In the genomic region with DNA sequence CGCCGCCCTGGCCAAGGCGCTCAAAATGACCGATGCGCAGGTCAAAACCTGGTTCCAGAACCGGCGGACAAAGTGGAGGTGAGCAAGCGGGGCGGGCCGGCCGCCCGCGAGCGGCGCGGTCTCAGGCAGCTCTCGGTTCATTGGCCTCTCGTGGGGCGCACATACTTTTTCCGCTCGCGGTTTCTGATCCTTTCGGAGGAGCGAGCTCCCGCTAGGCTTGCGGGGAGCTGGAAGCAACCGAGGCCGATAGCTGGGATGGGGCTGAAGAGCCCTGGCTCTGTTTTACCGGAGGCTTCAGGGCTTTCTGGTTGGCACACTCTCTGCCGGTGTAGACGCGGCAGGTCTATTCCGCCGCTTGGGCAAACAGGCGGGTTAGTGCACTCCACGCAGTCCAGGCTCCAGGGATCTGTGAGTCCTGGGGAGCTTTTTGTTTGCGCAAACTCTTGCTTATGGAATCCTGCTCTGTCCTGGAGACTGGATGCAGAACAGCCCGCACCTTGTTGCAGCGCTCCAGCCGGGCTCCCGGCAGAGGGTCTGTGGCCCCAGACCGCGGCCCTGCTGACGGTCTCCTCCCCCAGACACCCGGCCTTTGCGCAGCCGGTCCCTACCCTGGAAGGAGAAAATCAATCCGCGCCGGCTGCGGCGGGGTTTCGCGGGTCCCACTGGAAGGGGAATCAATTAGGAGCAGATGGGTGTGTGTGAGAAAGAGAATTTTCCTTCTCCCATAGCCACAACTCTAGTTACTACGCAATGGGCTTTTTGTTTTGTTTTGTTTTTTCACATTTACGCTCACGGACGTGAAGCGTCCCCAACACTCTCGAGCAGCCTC, we compare ENCODE assay signal across 13 cellular contexts. TPM values are rescaled to one million over a fixed set of nuclear protein-coding genes. Genes with fewer than 3 reads are reported as not detected.
DNase-seq lines count a peak whose midpoint lies in the region; ATAC-seq, FAIRE-seq and TF ChIP-seq lines count a peak whose summit lies in the region.
"Had no signal": no experiment of that assay in that cellular context is flagged by ENCODE, and none has a peak within 500 bp of the region (broad histone marks: within the 10 kb centered on the region; RNA-seq: fewer than 3 reads in every experiment).

No MANE protein-coding gene starts in this region.

- ATAC-seq in activated CD8-positive, alpha-beta memory T cell treated with anti-CD3 and anti-CD28 coated beads, Interleukin-2, amount 10 ng/mL, durations not matched to agents 7 days and 5 days = no peak
- ATAC-seq in WTC11 (no peak), GM18520 (IDR thresholded peaks at IDR 0.05; ENCODE audit: unreplicated experiment) (no peak)
- ATAC-seq in stimulated activated effector memory CD8-positive, alpha-beta T cell treated with anti-CD3 and anti-CD28 coated beads, Interleukin-12 subunit alpha, Interleukin-12 subunit beta, amount 100 ng/mL, for 72 hours = no peak

- TF ChIP-seq CTCF in WTC11 (IDR thresholded peaks at IDR 0.05) (no peak), kidney (IDR thresholded peaks at IDR 0.05; ENCODE audit: borderline replicate concordance, extremely low read depth, insufficient read depth) (no peak)

- H3K27ac ChIP-seq in kidney (ENCODE audit: low read depth in 2 of 2, low read length in 2 of 2) = no peak overlapping the region
- H3K27ac ChIP-seq: upper lobe of left lung had no signal

- H3K36me3 Mint-ChIP-seq in activated CD8-positive, alpha-beta memory T cell treated with anti-CD3 and anti-CD28 coated beads, Interleukin-2, amount 10 ng/mL, durations not matched to agents 7 days and 5 days = no peaks in the 10 kb centered on the region
- no peaks in the 10 kb centered on the region for H3K36me3 Mint-ChIP-seq in WTC11
- H3K36me3 Mint-ChIP-seq in stimulated activated effector memory CD8-positive, alpha-beta T cell treated with anti-CD3 and anti-CD28 coated beads, Interleukin-12 subunit alpha, Interleukin-12 subunit beta, amount 100 ng/mL, for 72 hours = peaks cover 8% of the 10 kb centered on the region

- POLR2A ChIA-PET in WTC11 (lab: Charles Lee) = interaction anchor here (0.5 to 1.2 kb wide), 3 partner anchors 22 to 91 kb away, joined by 3 read pairs; no protein-coding TSS in a partner anchor

- peaks cover 18% of the 10 kb centered on the region for H3K4me1 Mint-ChIP-seq in activated CD8-positive, alpha-beta memory T cell treated with anti-CD3 and anti-CD28 coated beads, Interleukin-2, amount 10 ng/mL, durations not matched to agents 7 days and 5 days
- peaks cover 40% of the 10 kb centered on the region for H3K4me1 Mint-ChIP-seq in WTC11
- H3K4me1 Mint-ChIP-seq in stimulated activated effector memory CD8-positive, alpha-beta T cell treated with anti-CD3 and anti-CD28 coated beads, Interleukin-12 subunit alpha, Interleukin-12 subunit beta, amount 100 ng/mL, for 72 hours = peaks cover 51% of the 10 kb centered on the region

- H3K36me3 ChIP-seq in kidney (ENCODE audit: control insufficient read depth in 1 of 2, insufficient read depth in 2 of 2, low read length in 2 of 2) = no peaks in the 10 kb centered on the region
- H3K36me3 ChIP-seq: upper lobe of left lung had no signal

- no peaks in the 10 kb centered on the region for H3K9me3 Mint-ChIP-seq in activated CD8-positive, alpha-beta memory T cell treated with anti-CD3 and anti-CD28 coated beads, Interleukin-2, amount 10 ng/mL, durations not matched to agents 7 days and 5 days (ENCODE audit: low read depth)
- H3K9me3 Mint-ChIP-seq in WTC11 = no peaks in the 10 kb centered on the region
- no peaks in the 10 kb centered on the region for H3K9me3 Mint-ChIP-seq in stimulated activated effector memory CD8-positive, alpha-beta T cell treated with anti-CD3 and anti-CD28 coated beads, Interleukin-12 subunit alpha, Interleukin-12 subunit beta, amount 100 ng/mL, for 72 hours

- no peak overlapping the region for H3K9ac ChIP-seq in kidney (ENCODE audit: low read length in 2 of 2)

- CTCF ChIA-PET in activated CD8-positive, alpha-beta memory T cell treated with anti-CD3 and anti-CD28 coated beads, Interleukin-2, amount 10 ng/mL, durations not matched to agents 7 days and 5 days (lab: Charles Lee) = interaction anchor here (1.6 kb wide), 1 partner anchor 8 kb away, joined by 4 read pairs; no protein-coding TSS in a partner anchor
- CTCF ChIA-PET in WTC11 (lab: Charles Lee) = interaction anchor here (1.0 to 17.0 kb wide), 9 partner anchors 7 to 392 kb away, joined by 3 to 219 read pairs (median 3); a partner anchor contains a TSS

- no peak overlapping the region for H3K4me3 ChIP-seq in kidney (ENCODE audit: low read length in 2 of 2)

- peaks cover 94% of the 10 kb centered on the region for H3K27me3 Mint-ChIP-seq in activated CD8-positive, alpha-beta memory T cell treated with anti-CD3 and anti-CD28 coated beads, Interleukin-2, amount 10 ng/mL, durations not matched to agents 7 days and 5 days
- peaks cover 98% of the 10 kb centered on the region for H3K27me3 Mint-ChIP-seq in WTC11 (ENCODE audit: low read depth)

- no peak for DNase-seq in activated CD8-positive, alpha-beta memory T cell treated with anti-CD3 and anti-CD28 coated beads, Interleukin-2, amount 10 ng/mL, durations not matched to agents 7 days and 5 days
- DNase-seq in activated CD8-positive, alpha-beta memory T cell treated with anti-CD3 and anti-CD28 coated beads, Interleukin-2, amount 50 U/mL, for 4 hours = no peak
- DNase-seq in WTC11 (ENCODE audit: low spot score) (no peak), kidney (peak; percentile 57), SW 1271 (lab: John Stamatoyannopoulos, UW) (no peak), GDM1 (lab: John Stamatoyannopoulos, UW) (no peak)
- no peak for DNase-seq in stimulated activated effector memory CD8-positive, alpha-beta T cell treated with anti-CD3 and anti-CD28 coated beads, Interleukin-12 subunit alpha, Interleukin-12 subunit beta, amount 100 ng/mL, for 72 hours (ENCODE audit: low spot score in 2 of 2)

- H3K4me3 Mint-ChIP-seq in activated CD8-positive, alpha-beta memory T cell treated with anti-CD3 and anti-CD28 coated beads, Interleukin-2, amount 10 ng/mL, durations not matched to agents 7 days and 5 days = no peak overlapping the region
- peak overlapping the region; percentile 57 for H3K4me3 Mint-ChIP-seq in WTC11
- H3K4me3 Mint-ChIP-seq in stimulated activated effector memory CD8-positive, alpha-beta T cell treated with anti-CD3 and anti-CD28 coated beads, Interleukin-12 subunit alpha, Interleukin-12 subunit beta, amount 100 ng/mL, for 72 hours = peak overlapping the region; percentile 38

- intact Hi-C loops in kidney (cut with DNase I) = no loop called here

- no peaks in the 10 kb centered on the region for H3K9me3 ChIP-seq in kidney (ENCODE audit: control insufficient read depth in 1 of 2, low read length in 2 of 2)
- H3K9me3 ChIP-seq: upper lobe of left lung had no signal

- H3K27ac Mint-ChIP-seq in activated CD8-positive, alpha-beta memory T cell treated with anti-CD3 and anti-CD28 coated beads, Interleukin-2, amount 10 ng/mL, durations not matched to agents 7 days and 5 days = peak overlapping the region; percentile 24
- no peak overlapping the region for H3K27ac Mint-ChIP-seq in WTC11
- no peak overlapping the region for H3K27ac Mint-ChIP-seq in stimulated activated effector memory CD8-positive, alpha-beta T cell treated with anti-CD3 and anti-CD28 coated beads, Interleukin-12 subunit alpha, Interleukin-12 subunit beta, amount 100 ng/mL, for 72 hours

- no peak for FAIRE-seq in kidney (lab: Jason Lieb, UNC)
- FAIRE-seq: TTC549 had no signal

- peaks cover 0 to 2% of the 10 kb centered on the region in 2 donors for H3K4me1 ChIP-seq in kidney (ENCODE audit: control insufficient read depth in 1 of 2, insufficient read depth in 1 of 2, low read depth in 1 of 2, low read length in 2 of 2)

TF ChIP-seq in WTC11, 78 proteins besides CTCF, POLR2A, EP300 and RAD21 (continues in another document):
- no peak for TF ChIP-seq ZNF138 (CRISPR knock-in tag; conservative IDR thresholded peaks at IDR 0.05)
- no peak for TF ChIP-seq GABPB1 (CRISPR knock-in tag; IDR thresholded peaks at IDR 0.05)
- no peak for TF ChIP-seq NR3C1 (CRISPR knock-in tag; conservative IDR thresholded peaks at IDR 0.05; ENCODE audit: low read depth)
- no peak for TF ChIP-seq IRF2 (CRISPR knock-in tag; IDR thresholded peaks at IDR 0.05; ENCODE audit: borderline replicate concordance, low read depth)
- TF ChIP-seq, protein P1, sequence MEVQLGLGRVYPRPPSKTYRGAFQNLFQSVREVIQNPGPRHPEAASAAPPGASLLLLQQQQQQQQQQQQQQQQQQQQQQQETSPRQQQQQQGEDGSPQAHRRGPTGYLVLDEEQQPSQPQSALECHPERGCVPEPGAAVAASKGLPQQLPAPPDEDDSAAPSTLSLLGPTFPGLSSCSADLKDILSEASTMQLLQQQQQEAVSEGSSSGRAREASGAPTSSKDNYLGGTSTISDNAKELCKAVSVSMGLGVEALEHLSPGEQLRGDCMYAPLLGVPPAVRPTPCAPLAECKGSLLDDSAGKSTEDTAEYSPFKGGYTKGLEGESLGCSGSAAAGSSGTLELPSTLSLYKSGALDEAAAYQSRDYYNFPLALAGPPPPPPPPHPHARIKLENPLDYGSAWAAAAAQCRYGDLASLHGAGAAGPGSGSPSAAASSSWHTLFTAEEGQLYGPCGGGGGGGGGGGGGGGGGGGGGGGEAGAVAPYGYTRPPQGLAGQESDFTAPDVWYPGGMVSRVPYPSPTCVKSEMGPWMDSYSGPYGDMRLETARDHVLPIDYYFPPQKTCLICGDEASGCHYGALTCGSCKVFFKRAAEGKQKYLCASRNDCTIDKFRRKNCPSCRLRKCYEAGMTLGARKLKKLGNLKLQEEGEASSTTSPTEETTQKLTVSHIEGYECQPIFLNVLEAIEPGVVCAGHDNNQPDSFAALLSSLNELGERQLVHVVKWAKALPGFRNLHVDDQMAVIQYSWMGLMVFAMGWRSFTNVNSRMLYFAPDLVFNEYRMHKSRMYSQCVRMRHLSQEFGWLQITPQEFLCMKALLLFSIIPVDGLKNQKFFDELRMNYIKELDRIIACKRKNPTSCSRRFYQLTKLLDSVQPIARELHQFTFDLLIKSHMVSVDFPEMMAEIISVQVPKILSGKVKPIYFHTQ (CRISPR knock-in tag; IDR thresholded peaks at IDR 0.05) = no peak
- TF ChIP-seq RELA (CRISPR knock-in tag; IDR thresholded peaks at IDR 0.05; ENCODE audit: borderline replicate concordance) = no peak
- TF ChIP-seq MXD4 (CRISPR knock-in tag; IDR thresholded peaks at IDR 0.05; ENCODE audit: borderline replicate concordance) = no peak
- no peak for TF ChIP-seq ATF1 (CRISPR knock-in tag; IDR thresholded peaks at IDR 0.05)
- TF ChIP-seq CBFB (CRISPR knock-in tag; IDR thresholded peaks at IDR 0.05; ENCODE audit: low read depth) = no peak
- TF ChIP-seq PRRX2 (CRISPR knock-in tag; IDR thresholded peaks at IDR 0.05) = no peak

RNA-seq across cellular contexts. Expression of a gene that starts 3.4 kb away (rescaled TPM):
- not detected for total RNA-seq in activated CD8-positive, alpha-beta memory T cell treated with anti-CD3 and anti-CD28 coated beads, Interleukin-2, amount 10 ng/mL, durations not matched to agents 7 days and 5 days
- total RNA-seq in WTC11 (2021) = 2.1 to 4.6 TPM (median 2.3 TPM) in 3 replicates
- not detected for total RNA-seq in kidney
- not detected for polyA plus RNA-seq in kidney (ENCODE audit: insufficient read depth, low read depth, low replicate concordance)
- total RNA-seq: chondrocyte, LHCN-M2, upper lobe of left lung had no signal
- polyA plus RNA-seq: AG04450 had no signal
